8 cellular contexts compared by ENCODE assay signal in the genomic region with DNA sequence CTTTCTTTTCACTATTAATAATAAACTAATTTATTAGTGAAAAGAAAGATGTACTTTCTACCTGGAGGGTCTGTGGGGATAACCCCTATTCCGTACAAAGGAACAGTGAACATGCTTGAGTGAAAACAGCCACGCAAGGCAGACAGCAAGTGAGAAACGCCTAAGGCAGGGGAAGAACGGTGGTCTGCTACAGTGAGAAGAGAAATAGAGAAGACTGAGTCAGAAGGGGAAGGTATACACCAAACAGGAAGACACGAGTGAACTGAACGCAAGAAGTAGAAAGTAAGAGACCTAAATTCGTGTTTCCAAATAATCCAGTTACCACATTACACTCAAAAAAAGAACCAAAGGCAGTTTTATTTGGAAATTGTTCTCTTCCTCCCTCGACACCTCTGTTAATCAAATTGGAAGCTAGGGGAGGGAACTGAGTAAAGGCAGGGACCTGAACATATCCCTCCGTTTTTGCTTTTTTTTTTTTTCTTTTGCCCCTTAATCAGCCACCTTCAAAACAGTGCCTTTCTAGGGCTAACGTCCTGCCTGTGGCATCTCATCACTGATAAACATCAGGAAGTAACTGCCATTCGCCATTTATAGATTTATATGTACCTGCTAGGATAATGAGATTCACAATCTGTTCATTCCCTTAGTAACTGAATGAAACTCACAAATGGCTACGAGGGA. TPM values are rescaled to one million over a fixed set of nuclear protein-coding genes. Genes with fewer than 3 reads are reported as not detected.
DNase-seq lines count a peak whose midpoint lies in the region; ATAC-seq, FAIRE-seq and TF ChIP-seq lines count a peak whose summit lies in the region.

No MANE protein-coding gene starts in this region.

- DNase-seq in CD8-positive, alpha-beta memory T cell = peak in 1 of 5 donors; percentile 57
- DNase-seq in KBM-7 (peak; percentile 38), RCC 7860 (ENCODE audit: low spot score) (no peak), GM20000 (ENCODE audit: low spot score) (no peak)
- DNase-seq in activated CD4-positive, CD25-positive, alpha-beta regulatory T cell treated with anti-CD3 and anti-CD28 coated beads, Interleukin-2, amount 50 U/mL, for 72 hours = no peak

- CTCF ChIA-PET in CD8-positive, alpha-beta memory T cell (lab: Charles Lee) = interaction anchor here (0.8 to 2.4 kb wide), 13 partner anchors 14 to 201 kb away, joined by 3 to 12 read pairs (median 4); partner anchors contain the start of gene ATXN1

- POLR2A ChIA-PET in CD8-positive, alpha-beta memory T cell (lab: Charles Lee) = interaction anchor here (1.3 to 2.6 kb wide), 3 partner anchors 14 to 49 kb away, joined by 4 to 14 read pairs (median 6); partner anchors contain the start of gene ATXN1

- H3K9me3 ChIP-seq in CD8-positive, alpha-beta memory T cell (ENCODE audit: low read length) = no peaks in the 10 kb centered on the region
- H3K9me3 ChIP-seq in muscle layer of duodenum (ENCODE audit: control insufficient read depth in 1 of 2, low read length in 2 of 2) = no peaks in the 10 kb centered on the region

- no peaks in the 10 kb centered on the region for H3K9me3 Mint-ChIP-seq in CD8-positive, alpha-beta memory T cell
- no peaks in the 10 kb centered on the region for H3K9me3 Mint-ChIP-seq in brain

- peak; percentile 47 for ATAC-seq in GM21367 (IDR thresholded peaks at IDR 0.05; ENCODE audit: unreplicated experiment)

- H3K4me3 ChIP-seq in CD8-positive, alpha-beta memory T cell (ENCODE audit: low read length) = peak overlapping the region; percentile 18
- peak overlapping the region in 1 of 2 donors; percentile 28 for H3K4me3 ChIP-seq in muscle layer of duodenum (ENCODE audit: low read depth in 1 of 2, low read length in 2 of 2)

- H3K36me3 ChIP-seq in CD8-positive, alpha-beta memory T cell (ENCODE audit: insufficient read depth, low read length) = no peaks in the 10 kb centered on the region
- H3K36me3 ChIP-seq in muscle layer of duodenum (ENCODE audit: control insufficient read depth in 1 of 2, insufficient read depth in 2 of 2, low read length in 2 of 2) = no peaks in the 10 kb centered on the region

- no peak for FAIRE-seq in RCC 7860 (lab: Jason Lieb, UNC)

- H3K27ac ChIP-seq in CD8-positive, alpha-beta memory T cell (ENCODE audit: low read depth, low read length) = peak overlapping the region; percentile 52
- H3K27ac ChIP-seq in muscle layer of duodenum (ENCODE audit: low read length) = peak overlapping the region; percentile 92

- H3K4me1 Mint-ChIP-seq in CD8-positive, alpha-beta memory T cell = peaks cover 50 to 84% (median 78%) of the 10 kb centered on the region in 3 donors
- H3K4me1 Mint-ChIP-seq in brain = peaks cover 37% of the 10 kb centered on the region

- H3K27me3 ChIP-seq in CD8-positive, alpha-beta memory T cell (ENCODE audit: insufficient read depth, low read length, poor library complexity, severe bottlenecking) = no peaks in the 10 kb centered on the region
- no peaks in the 10 kb centered on the region for H3K27me3 ChIP-seq in muscle layer of duodenum (ENCODE audit: low read depth, low read length)

- in situ Hi-C loops in KBM-7 (cut with MboI; ENCODE audit: low pct_unique_long_range_greater_than_20kb, low sequenced_read_pairs) = no loop called here

- H3K4me3 Mint-ChIP-seq in CD8-positive, alpha-beta memory T cell = peak overlapping the region; percentile 73 to 86 (median 80)
- peak overlapping the region in 2 of 5 experiments; percentile 29 to 43 for H3K4me3 Mint-ChIP-seq in brain

- TF ChIP-seq CTCF in brain (conservative IDR thresholded peaks at IDR 0.05) (no peak), GM20000 (IDR thresholded peaks at IDR 0.05; ENCODE audit: extremely low read depth, missing control alignments) (no peak)

- H3K36me3 Mint-ChIP-seq in CD8-positive, alpha-beta memory T cell = peaks cover 0 to 5% (median 2%) of the 10 kb centered on the region in 3 donors
- H3K36me3 Mint-ChIP-seq in brain = peaks cover 26% of the 10 kb centered on the region

- peaks cover 20% of the 10 kb centered on the region for H3K4me1 ChIP-seq in CD8-positive, alpha-beta memory T cell (ENCODE audit: insufficient read depth, low read length)
- peaks cover 14 to 20% of the 10 kb centered on the region in 2 donors for H3K4me1 ChIP-seq in muscle layer of duodenum (ENCODE audit: control insufficient read depth in 1 of 2, insufficient read depth in 2 of 2, low read length in 2 of 2)

- H3K27ac Mint-ChIP-seq in CD8-positive, alpha-beta memory T cell = peak overlapping the region; percentile 87 to 99 (median 94)
- peak overlapping the region in 3 of 5 experiments; percentile 74 to 88 (median 88) for H3K27ac Mint-ChIP-seq in brain

- no peaks in the 10 kb centered on the region for H3K27me3 Mint-ChIP-seq in CD8-positive, alpha-beta memory T cell
- H3K27me3 Mint-ChIP-seq in brain = no peaks in the 10 kb centered on the region

RNA-seq across cellular contexts. Expression of gene ATXN1, which starts 48.9 kb away (rescaled TPM):
- 100 to 1,000 TPM; 111 to 114 TPM for total RNA-seq in CD8-positive, alpha-beta memory T cell
- 20.0 TPM for polyA plus RNA-seq in CD8-positive, alpha-beta memory T cell
- polyA plus RNA-seq in brain (ENCODE audit: insufficient read depth, low read depth, low replicate concordance) = 4.5 TPM
